Comparison of ENCODE assay signal across 8 cellular contexts in genomic region chr6:26215200-26216014, GRCh38.
DNase-seq lines count a peak whose midpoint lies in the region; TF ChIP-seq lines count a peak whose summit lies in the region.

No MANE protein-coding gene starts in this region.

- peaks cover 0 to 27% (median 18%) of the 10 kb centered on the region in 4 donors for H3K4me1 ChIP-seq in liver (ENCODE audit: control insufficient read depth in 4 of 4, insufficient read depth in 4 of 4, low read length in 3 of 4)

- no peak for TF ChIP-seq CTCF in astrocyte of the spinal cord (IDR thresholded peaks at IDR 0.05; ENCODE audit: low read depth, low read length)
- TF ChIP-seq CTCF in liver (IDR thresholded peaks at IDR 0.05; ENCODE audit: low read depth, low read length, missing input control): no peak

- H3K27me3 ChIP-seq in MG63 (no peaks in the 10 kb centered on the region), liver (ENCODE audit: control insufficient read depth in 4 of 4, insufficient read depth in 4 of 4, low read length in 3 of 4) (no peaks in the 10 kb centered on the region)

- WGBS in liver: 10% methylated on average over 30 of the region's 30 CpGs

- DNase-seq in DMS 273 (lab: John Stamatoyannopoulos, UW; ENCODE audit: unreplicated experiment) (peak; percentile 43), DMS 273 treated with DMSO at 0.1 percent for 48 hours (lab: John Stamatoyannopoulos, UW) (no peak), MG63 (no peak), astrocyte of the spinal cord (ENCODE audit: low read depth, low spot score) (peak; percentile 43), NCI-H128 (lab: John Stamatoyannopoulos, UW; ENCODE audit: unreplicated experiment) (no peak), SKM-1 treated with dmso at 0.1 percent for 144 hours (lab: John Stamatoyannopoulos, UW; ENCODE audit: unreplicated experiment) (no peak)
- no peak for DNase-seq in stimulated activated CD4-positive, alpha-beta T cell treated with anti-CD3 and anti-CD28 coated beads, Interleukin-12 subunit alpha, Interleukin-12 subunit beta, amount 100 ng/mL, for 4 hours

- H3K27ac ChIP-seq in liver (ENCODE audit: low read depth in 1 of 2, low read length in 2 of 2): peak overlapping the region in 1 of 2 donors; percentile 85

- in situ Hi-C loops in astrocyte of the spinal cord (cut with HindIII; ENCODE audit: low sequenced_read_pairs): no loop called here

- no peak for TF ChIP-seq RAD21 in liver (IDR thresholded peaks at IDR 0.05)

- H3K9me3 ChIP-seq in MG63: no peaks in the 10 kb centered on the region
- H3K9me3 ChIP-seq in liver (ENCODE audit: control insufficient read depth in 4 of 4, low read length in 3 of 4): no peaks in the 10 kb centered on the region

- H3K36me3 ChIP-seq in MG63: no peaks in the 10 kb centered on the region
- H3K36me3 ChIP-seq in liver (ENCODE audit: control insufficient read depth in 4 of 4, insufficient read depth in 3 of 4, low read depth in 1 of 4, low read length in 3 of 4): no peaks in the 10 kb centered on the region

- peak overlapping the region in 1 of 2 donors; percentile 46 for H3K9ac ChIP-seq in liver (ENCODE audit: low read depth in 1 of 2, low read length in 2 of 2)

- H3K4me3 ChIP-seq in MG63 (peak overlapping the region; percentile 39), astrocyte of the spinal cord (ENCODE audit: low read depth, low read length) (peak overlapping the region; percentile 44), liver (ENCODE audit: low read depth in 1 of 3, low read length in 3 of 3) (peak overlapping the region; percentile 40 to 78 (median 42))

TF ChIP-seq in liver, 16 proteins besides CTCF, POLR2A, EP300 and RAD21:
- TF ChIP-seq GABPA (IDR thresholded peaks at IDR 0.05 in 1 of 2, conservative IDR thresholded peaks at IDR 0.05 in 1 of 2) (no peak), EGR1 (IDR thresholded peaks at IDR 0.05; ENCODE audit: low read depth in 2 of 2) (no peak), FOXA1 (IDR thresholded peaks at IDR 0.05) (no peak), SP1 (IDR thresholded peaks at IDR 0.05) (no peak), REST (IDR thresholded peaks at IDR 0.05) (no peak), MAX (IDR thresholded peaks at IDR 0.05) (no peak), ZBTB33 (IDR thresholded peaks at IDR 0.05) (no peak)

Comparison
In these comparisons a context has a peak if more than half of its experiments do, and no peak if none do; other contexts are left out.
1. DNase-seq: peak in DMS 273 (single experiment) and astrocyte of the spinal cord (single experiment); none in DMS 273 treated with DMSO at 0.1 percent for 48 hours (single experiment), MG63 (single experiment), NCI-H128 (single experiment), stimulated activated CD4-positive, alpha-beta T cell treated with anti-CD3 and anti-CD28 coated beads, Interleukin-12 subunit alpha, Interleukin-12 subunit beta, amount 100 ng/mL, for 4 hours (single experiment) and SKM-1 treated with dmso at 0.1 percent for 144 hours (single experiment).
2. Peak in every context shown above with its lines, with median percentiles within 50 percentile points of each other: H3K4me3 ChIP-seq.